Comparison of ENCODE assay signal across 7 cellular contexts in genomic region chr11:69166186-69167115, GRCh38. TPM values are rescaled to one million over a fixed set of nuclear protein-coding genes. Genes with fewer than 3 reads are reported as not detected.
DNase-seq lines count a peak whose midpoint lies in the region; ATAC-seq lines count a peak whose summit lies in the region.

No MANE protein-coding gene starts in this region.

- DNase-seq in HCEC 1CT = peak; percentile 79
- peak; percentile 90 to 92 for DNase-seq in Kasumi-1 (lab: John Stamatoyannopoulos, UW)
- peak; percentile 70 for DNase-seq in activated CD4-positive, alpha-beta T cell treated with anti-CD3 and anti-CD28 coated beads for 48 hours
- peak; percentile 81 for DNase-seq in fibroblast of peridontal ligament (ENCODE audit: extremely low read depth)
- DNase-seq in sciatic nerve (ENCODE audit: low spot score) = no peak
- DNase-seq in OCI-M2 (lab: John Stamatoyannopoulos, UW; ENCODE audit: unreplicated experiment) = no peak

- intact Hi-C loops in sciatic nerve (cut with DNase I) = no loop called here

- ATAC-seq in GM18511 (IDR thresholded peaks at IDR 0.05; ENCODE audit: unreplicated experiment) (peak; percentile 99), sciatic nerve (peak; percentile 53)

RNA-seq across cellular contexts. Expression of gene SMIM38, which starts 10.7 kb away (rescaled TPM):
- total RNA-seq in sciatic nerve = 2.2 TPM

Comparison
In these comparisons a context has a peak if more than half of its experiments do, and no peak if none do; other contexts are left out.
1. DNase-seq: peak in HCEC 1CT (single experiment), Kasumi-1 (2 of 2), activated CD4-positive, alpha-beta T cell treated with anti-CD3 and anti-CD28 coated beads for 48 hours (single experiment) and fibroblast of peridontal ligament (single experiment); none in sciatic nerve (single experiment) and OCI-M2 (single experiment).